In genomic region chr14:92984082-92984788, GRCh38 we compare ENCODE assay signal across 1 cellular context.
TF ChIP-seq lines count a peak whose summit lies in the region.

No MANE protein-coding gene starts in this region.

TF ChIP-seq in liver, 16 proteins besides CTCF, POLR2A, EP300 and RAD21 (continued from another document):
- TF ChIP-seq ZBTB33 (IDR thresholded peaks at IDR 0.05): no peak
- TF ChIP-seq MAX (IDR thresholded peaks at IDR 0.05): no peak
- TF ChIP-seq ATF3 (IDR thresholded peaks at IDR 0.05): no peak
- TF ChIP-seq RXRA (IDR thresholded peaks at IDR 0.05): no peak
